In the genomic region with DNA sequence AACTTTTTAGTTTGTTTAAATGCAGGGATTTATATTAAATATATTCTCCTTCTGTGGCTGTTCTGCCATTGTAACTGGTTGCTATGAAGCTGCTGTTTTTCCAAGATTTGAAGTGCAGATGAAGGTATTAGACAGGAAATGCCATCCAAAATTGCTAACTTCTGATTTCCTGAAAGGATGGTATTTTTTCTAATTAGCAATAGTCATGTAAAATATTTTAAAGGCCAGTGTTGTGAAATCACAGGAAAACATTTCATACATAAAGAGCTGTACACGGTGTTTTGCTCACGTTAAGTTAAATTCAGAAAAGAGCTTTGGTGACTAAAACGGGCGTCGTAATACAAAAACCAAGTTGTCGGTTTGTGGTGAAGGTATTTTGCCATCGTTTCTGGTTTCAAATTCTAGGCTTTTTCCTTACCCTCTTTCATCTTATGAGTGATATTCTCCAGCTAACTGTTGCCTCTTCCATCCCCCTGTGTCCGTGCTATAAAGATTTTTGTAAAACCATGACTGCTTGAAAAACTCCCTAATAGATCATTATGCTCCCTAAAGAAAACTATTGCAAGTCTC, we compare ENCODE assay signal across 16 cellular contexts. TPM values are rescaled to one million over a fixed set of nuclear protein-coding genes. Genes with fewer than 3 reads are reported as not detected.
DNase-seq lines count a peak whose midpoint lies in the region; ATAC-seq and TF ChIP-seq lines count a peak whose summit lies in the region.
"Had no signal": no experiment of that assay in that cellular context is flagged by ENCODE, and none has a peak within 500 bp of the region (broad histone marks: within the 10 kb centered on the region; RNA-seq: fewer than 3 reads in every experiment).

No MANE protein-coding gene starts in this region.

- H3K4me1 ChIP-seq in skeletal muscle satellite cell (ENCODE audit: control insufficient read depth, insufficient read depth, low read length) (peaks cover 17% of the 10 kb centered on the region), endodermal cell (ENCODE audit: control insufficient read depth, insufficient read depth, low read length) (peaks cover 5% of the 10 kb centered on the region)

- POLR2A ChIA-PET in activated naive CD8-positive, alpha-beta T cell treated with anti-CD3 and anti-CD28 coated beads, Interleukin-2, amount 10 ng/mL, durations not matched to agents 7 days and 5 days (lab: Charles Lee) = interaction anchor here (1.2 kb wide), 1 partner anchor 32 kb away, joined by 5 read pairs; no protein-coding TSS in a partner anchor

- no peak for DNase-seq in activated CD8-positive, alpha-beta memory T cell treated with anti-CD3 and anti-CD28 coated beads, Interleukin-2, amount 10 ng/mL, durations not matched to agents 7 days and 5 days
- DNase-seq in activated CD8-positive, alpha-beta memory T cell treated with anti-CD3 and anti-CD28 coated beads for 24 hours = no peak
- DNase-seq in NB4 (ENCODE audit: low read depth) = peak; percentile 81
- DNase-seq in activated naive CD8-positive, alpha-beta T cell treated with anti-CD3 and anti-CD28 coated beads, Interleukin-2, amount 10 ng/mL, durations not matched to agents 7 days and 5 days = no peak
- no peak for DNase-seq in brain microvascular endothelial cell
- no peak for DNase-seq in endodermal cell
- DNase-seq: activated CD4-positive, alpha-beta T cell treated with anti-CD3 and anti-CD28 coated beads, Interleukin-2, amount 50 U/mL, for 48 hours; DMS153; foreskin melanocyte; NCI-H2107; SW 1271 had no signal

- CTCF ChIA-PET in activated CD8-positive, alpha-beta memory T cell treated with anti-CD3 and anti-CD28 coated beads, Interleukin-2, amount 10 ng/mL, durations not matched to agents 7 days and 5 days (lab: Charles Lee) = interaction anchor here (1.0 kb wide), 1 partner anchor 29 kb away, joined by 3 read pairs; no protein-coding TSS in a partner anchor

- H3K4me2 ChIP-seq in skeletal muscle satellite cell (ENCODE audit: low read length) = peak overlapping the region; percentile 26
- H3K4me2 ChIP-seq: KMS-11 had no signal

- H3K9me3 ChIP-seq in skeletal muscle satellite cell (replicated peaks; ENCODE audit: low read length) (no peaks in the 10 kb centered on the region), endodermal cell (ENCODE audit: control insufficient read depth, low read length) (no peaks in the 10 kb centered on the region)
- H3K9me3 ChIP-seq: A549 had no signal

- in situ Hi-C loops in brain microvascular endothelial cell (cut with HindIII; ENCODE audit: low pct_ligation_motif_present, low sequenced_read_pairs) = no loop called here

- H3K4me3 Mint-ChIP-seq in activated CD8-positive, alpha-beta memory T cell treated with anti-CD3 and anti-CD28 coated beads, Interleukin-2, amount 10 ng/mL, durations not matched to agents 7 days and 5 days = peak overlapping the region; percentile 5
- peak overlapping the region; percentile 14 for H3K4me3 Mint-ChIP-seq in activated naive CD8-positive, alpha-beta T cell treated with anti-CD3 and anti-CD28 coated beads, Interleukin-2, amount 10 ng/mL, durations not matched to agents 7 days and 5 days
- no peak overlapping the region for H3K4me3 Mint-ChIP-seq in endodermal cell
- H3K4me3 Mint-ChIP-seq: type B pancreatic cell had no signal

- TF ChIP-seq CTCF in NB4 (IDR thresholded peaks at IDR 0.05; ENCODE audit: low read depth, low read length) (no peak), brain microvascular endothelial cell (IDR thresholded peaks at IDR 0.05; ENCODE audit: low read depth, low read length, missing control alignments) (no peak), endodermal cell (conservative IDR thresholded peaks at IDR 0.05) (no peak)

- ATAC-seq in activated CD8-positive, alpha-beta memory T cell treated with anti-CD3 and anti-CD28 coated beads, Interleukin-2, amount 10 ng/mL, durations not matched to agents 7 days and 5 days = no peak
- ATAC-seq in activated naive CD8-positive, alpha-beta T cell treated with anti-CD3 and anti-CD28 coated beads, Interleukin-2, amount 10 ng/mL, durations not matched to agents 7 days and 5 days (ENCODE audit: low read depth) = no peak
- no peak for ATAC-seq in HG03378 (IDR thresholded peaks at IDR 0.05; ENCODE audit: unreplicated experiment)
- ATAC-seq: A549 had no signal

- H3K4me3 ChIP-seq in NB4 (ENCODE audit: low read depth, low read length) (peak overlapping the region; percentile 14), skeletal muscle satellite cell (ENCODE audit: low read length) (no peak overlapping the region), brain microvascular endothelial cell (ENCODE audit: low read depth, low read length) (no peak overlapping the region), endodermal cell (ENCODE audit: low read length) (no peak overlapping the region)
- H3K4me3 ChIP-seq: A549 had no signal

- no peaks in the 10 kb centered on the region for H3K9me3 Mint-ChIP-seq in activated CD8-positive, alpha-beta memory T cell treated with anti-CD3 and anti-CD28 coated beads, Interleukin-2, amount 10 ng/mL, durations not matched to agents 7 days and 5 days (ENCODE audit: low read depth)
- no peaks in the 10 kb centered on the region for H3K9me3 Mint-ChIP-seq in activated naive CD8-positive, alpha-beta T cell treated with anti-CD3 and anti-CD28 coated beads, Interleukin-2, amount 10 ng/mL, durations not matched to agents 7 days and 5 days
- H3K9me3 Mint-ChIP-seq in endodermal cell = no peaks in the 10 kb centered on the region
- H3K9me3 Mint-ChIP-seq: type B pancreatic cell had no signal

- WGBS in endodermal cell (ENCODE audit: insufficient coverage in 1 of 2, insufficient read length in 1 of 2), 2 experiments = 80 to 82% methylated on average over 8 of the region's 8 CpGs

- H3K4me1 Mint-ChIP-seq in activated CD8-positive, alpha-beta memory T cell treated with anti-CD3 and anti-CD28 coated beads, Interleukin-2, amount 10 ng/mL, durations not matched to agents 7 days and 5 days = peaks cover 40% of the 10 kb centered on the region
- H3K4me1 Mint-ChIP-seq in activated naive CD8-positive, alpha-beta T cell treated with anti-CD3 and anti-CD28 coated beads, Interleukin-2, amount 10 ng/mL, durations not matched to agents 7 days and 5 days = peaks cover 27% of the 10 kb centered on the region
- peaks cover 48% of the 10 kb centered on the region for H3K4me1 Mint-ChIP-seq in endodermal cell

- peak overlapping the region; percentile 13 for H3K27ac Mint-ChIP-seq in activated CD8-positive, alpha-beta memory T cell treated with anti-CD3 and anti-CD28 coated beads, Interleukin-2, amount 10 ng/mL, durations not matched to agents 7 days and 5 days
- no peak overlapping the region for H3K27ac Mint-ChIP-seq in activated naive CD8-positive, alpha-beta T cell treated with anti-CD3 and anti-CD28 coated beads, Interleukin-2, amount 10 ng/mL, durations not matched to agents 7 days and 5 days
- no peak overlapping the region for H3K27ac Mint-ChIP-seq in endodermal cell
- H3K27ac Mint-ChIP-seq: type B pancreatic cell had no signal

- H3K27me3 Mint-ChIP-seq in activated CD8-positive, alpha-beta memory T cell treated with anti-CD3 and anti-CD28 coated beads, Interleukin-2, amount 10 ng/mL, durations not matched to agents 7 days and 5 days = no peaks in the 10 kb centered on the region
- H3K27me3 Mint-ChIP-seq in activated naive CD8-positive, alpha-beta T cell treated with anti-CD3 and anti-CD28 coated beads, Interleukin-2, amount 10 ng/mL, durations not matched to agents 7 days and 5 days = no peaks in the 10 kb centered on the region
- H3K27me3 Mint-ChIP-seq in endodermal cell (ENCODE audit: insufficient read depth) = no peaks in the 10 kb centered on the region
- H3K27me3 Mint-ChIP-seq: type B pancreatic cell had no signal

- no peak for TF ChIP-seq POLR2A in NB4 (IDR thresholded peaks at IDR 0.05; ENCODE audit: extremely low read depth, insufficient read length)

- no peak overlapping the region for H3K27ac ChIP-seq in brain microvascular endothelial cell
- H3K27ac ChIP-seq in endodermal cell (ENCODE audit: low read depth, low read length) = no peak overlapping the region
- H3K27ac ChIP-seq: KMS-11 had no signal

- H3K9ac ChIP-seq in skeletal muscle satellite cell (ENCODE audit: low read depth, low read length) (no peak overlapping the region), endodermal cell (ENCODE audit: extremely low read depth, low read length, poor library complexity, severe bottlenecking) (no peak overlapping the region)
- H3K9ac ChIP-seq: KMS-11 had no signal

- no peaks in the 10 kb centered on the region for H3K27me3 ChIP-seq in skeletal muscle satellite cell (ENCODE audit: control insufficient read depth, insufficient read depth, low read length)
- H3K27me3 ChIP-seq in brain microvascular endothelial cell (replicated peaks) = no peaks in the 10 kb centered on the region
- H3K27me3 ChIP-seq in endodermal cell (ENCODE audit: control insufficient read depth, insufficient read depth, low read length, poor library complexity, severe bottlenecking) = no peaks in the 10 kb centered on the region

- H3K36me3 ChIP-seq in skeletal muscle satellite cell (ENCODE audit: insufficient read depth, low read length) (no peaks in the 10 kb centered on the region), brain microvascular endothelial cell (replicated peaks) (no peaks in the 10 kb centered on the region), endodermal cell (ENCODE audit: control insufficient read depth, insufficient read depth, low read length) (peaks cover 17% of the 10 kb centered on the region)

- peaks cover 2% of the 10 kb centered on the region for H3K36me3 Mint-ChIP-seq in activated CD8-positive, alpha-beta memory T cell treated with anti-CD3 and anti-CD28 coated beads, Interleukin-2, amount 10 ng/mL, durations not matched to agents 7 days and 5 days
- H3K36me3 Mint-ChIP-seq in activated naive CD8-positive, alpha-beta T cell treated with anti-CD3 and anti-CD28 coated beads, Interleukin-2, amount 10 ng/mL, durations not matched to agents 7 days and 5 days = peaks cover 6% of the 10 kb centered on the region
- H3K36me3 Mint-ChIP-seq in endodermal cell (ENCODE audit: low read depth) = peaks cover 12% of the 10 kb centered on the region

RNA-seq across cellular contexts. Expression of a gene that starts 39.8 kb away (rescaled TPM):
- total RNA-seq in activated CD8-positive, alpha-beta memory T cell treated with anti-CD3 and anti-CD28 coated beads, Interleukin-2, amount 10 ng/mL, durations not matched to agents 7 days and 5 days = 10 to 100 TPM; 42.3 to 67.5 TPM
- total RNA-seq in activated naive CD8-positive, alpha-beta T cell treated with anti-CD3 and anti-CD28 coated beads, Interleukin-2, amount 10 ng/mL, durations not matched to agents 7 days and 5 days = 10 to 100 TPM; 57.1 to 62.5 TPM
- total RNA-seq in skeletal muscle satellite cell (2012; rRNA removed) = 11.6 and 16.2 TPM in 2 replicates
- total RNA-seq in endodermal cell = 100 to 1,000 TPM; 134 to 171 TPM
- polyA plus RNA-seq in endodermal cell (2013, experiment 1 of 2) = 30.2 TPM
- 31.3 TPM for polyA plus RNA-seq in endodermal cell (2013, experiment 2 of 2)
